Comparison of ENCODE assay signal across 27 cellular contexts in genomic region chr11:12756101-12756500, GRCh38.
DNase-seq lines count a peak whose midpoint lies in the region; ATAC-seq, FAIRE-seq and TF ChIP-seq lines count a peak whose summit lies in the region.
"Had no signal": no experiment of that assay in that cellular context is flagged by ENCODE, and none has a peak within 500 bp of the region (broad histone marks: within the 10 kb centered on the region; RNA-seq: fewer than 3 reads in every experiment).

No MANE protein-coding gene starts in this region.

- BruUV-seq in MCF 10A (replicated peaks; lab: Mats Ljungman, UMichigan) (no TSS peak), mammary epithelial cell (replicated peaks; lab: Mats Ljungman, UMichigan) (no TSS peak)

- H3K9me3 Mint-ChIP-seq in MCF 10A (ENCODE audit: unreplicated experiment): no peaks in the 10 kb centered on the region
- H3K9me3 Mint-ChIP-seq in activated CD4-positive, alpha-beta T cell treated with anti-CD3 and anti-CD28 coated beads, Interleukin-2, amount 10 ng/mL, durations not matched to agents 24 days and 14 days: no peaks in the 10 kb centered on the region
- H3K9me3 Mint-ChIP-seq: activated naive CD4-positive, alpha-beta T cell treated with anti-CD3 and anti-CD28 coated beads, Interleukin-2, amount 10 ng/mL, durations not matched to agents 7 days and 5 days; activated T-cell treated with anti-CD3 and anti-CD28 coated beads, Interleukin-2, amount 50 U/mL, for 4 hours; effector memory CD8-positive, alpha-beta T cell; natural killer cell treated with Interleukin-12 subunit alpha and Interleukin-12 subunit beta and Interleukin-15 and Interleukin-18, amount 100 ng/mL, for 72 hours had no signal

- H3K4me3 ChIP-seq in mammary epithelial cell (replicated peaks in 1 of 3; ENCODE audit: insufficient read depth in 1 of 3, low read depth in 2 of 3, low read length in 3 of 3) (no peak overlapping the region), skeletal muscle tissue (ENCODE audit: low read length in 3 of 3) (no peak overlapping the region)
- H3K4me3 ChIP-seq: BLaER1 treated with 17β-estradiol and CSF1 and Interleukin-3, amounts not matched to agents 10 nM and 100 nM; GM23248; skin epidermis; thyroid gland had no signal

- no peak overlapping the region for H3K9ac ChIP-seq in mammary epithelial cell (ENCODE audit: insufficient read depth, low read length)
- no peak overlapping the region for H3K9ac ChIP-seq in skeletal muscle tissue (ENCODE audit: low read depth in 1 of 3, low read length in 3 of 3)
- H3K9ac ChIP-seq: BLaER1 treated with 17β-estradiol and CSF1 and Interleukin-3, amounts not matched to agents 10 nM and 100 nM; GM23248; parathyroid adenoma had no signal

- H3K27ac ChIP-seq in mammary epithelial cell (ENCODE audit: insufficient read depth, low read depth, low read length) (no peak overlapping the region), skeletal muscle tissue (ENCODE audit: low read depth, low read length) (peak overlapping the region; percentile 2)
- H3K27ac ChIP-seq: BLaER1 treated with 17β-estradiol and CSF1 and Interleukin-3, amounts not matched to agents 10 nM and 100 nM; GM23248; parathyroid adenoma; skin epidermis; thyroid gland had no signal

- no peak overlapping the region for H3K4me3 Mint-ChIP-seq in MCF 10A (ENCODE audit: unreplicated experiment)
- no peak overlapping the region for H3K4me3 Mint-ChIP-seq in activated CD4-positive, alpha-beta T cell treated with anti-CD3 and anti-CD28 coated beads, Interleukin-2, amount 10 ng/mL, durations not matched to agents 24 days and 14 days
- H3K4me3 Mint-ChIP-seq: activated naive CD4-positive, alpha-beta T cell treated with anti-CD3 and anti-CD28 coated beads, Interleukin-2, amount 10 ng/mL, durations not matched to agents 7 days and 5 days; activated T-cell treated with anti-CD3 and anti-CD28 coated beads, Interleukin-2, amount 50 U/mL, for 4 hours; effector memory CD8-positive, alpha-beta T cell; natural killer cell treated with Interleukin-12 subunit alpha and Interleukin-12 subunit beta and Interleukin-15 and Interleukin-18, amount 100 ng/mL, for 72 hours had no signal

- H3K27me3 ChIP-seq in mammary epithelial cell (ENCODE audit: insufficient read depth, low read length): no peaks in the 10 kb centered on the region
- H3K27me3 ChIP-seq in skeletal muscle tissue (ENCODE audit: control insufficient read depth in 3 of 3, insufficient read depth in 3 of 3, low read length in 3 of 3): no peaks in the 10 kb centered on the region
- H3K27me3 ChIP-seq: thyroid gland had no signal

- TF ChIP-seq CTCF in MCF 10A (IDR thresholded peaks at IDR 0.05; ENCODE audit: unreplicated experiment) (no peak), mammary epithelial cell (conservative IDR thresholded peaks at IDR 0.05 in 1 of 2, IDR thresholded peaks at IDR 0.05 in 1 of 2; ENCODE audit: extremely low read depth in 1 of 2, insufficient read depth in 1 of 2, low read depth in 1 of 2, low read length in 2 of 2) (no peak)

- CTCF ChIA-PET in MCF 10A (lab: Yijun Ruan, JAX) (interaction anchor here (1.0 kb wide), 1 partner anchor 17 kb away, joined by 3 read pairs; no protein-coding TSS in a partner anchor), mammary epithelial cell (lab: Charles Lee; ENCODE audit: low non-redundant PET) (no interaction called here)

- FAIRE-seq in GM19239 (lab: Jason Lieb, UNC): no peak
- FAIRE-seq: GM12891 had no signal

- in situ Hi-C loops in mammary epithelial cell (cut with MboI; ENCODE audit: low sequenced_read_pairs in 2 of 2): no loop called here

- 85% methylated on average over 3 of the region's 3 CpGs for WGBS in mammary epithelial cell (ENCODE audit: low coverage, missing lambda C conversion rate)

- dilution Hi-C loops in mammary epithelial cell (cut with HindIII; ENCODE audit: low sequenced_read_pairs): no loop called here

- H3K36me3 ChIP-seq in mammary epithelial cell (ENCODE audit: insufficient read depth, low read length) (no peaks in the 10 kb centered on the region), skeletal muscle tissue (ENCODE audit: control insufficient read depth in 3 of 3, insufficient read depth in 3 of 3, low read length in 3 of 3) (no peaks in the 10 kb centered on the region)
- H3K36me3 ChIP-seq: BLaER1 treated with 17β-estradiol and CSF1 and Interleukin-3, amounts not matched to agents 10 nM and 100 nM; thyroid gland had no signal

- no peak overlapping the region for H2AFZ ChIP-seq in mammary epithelial cell (ENCODE audit: low read depth, low read length)
- H2AFZ ChIP-seq: GM23248, parathyroid adenoma had no signal

- peaks cover 18% of the 10 kb centered on the region for H3K36me3 Mint-ChIP-seq in MCF 10A (ENCODE audit: insufficient read depth, unreplicated experiment)
- no peaks in the 10 kb centered on the region for H3K36me3 Mint-ChIP-seq in activated CD4-positive, alpha-beta T cell treated with anti-CD3 and anti-CD28 coated beads, Interleukin-2, amount 10 ng/mL, durations not matched to agents 24 days and 14 days (ENCODE audit: low read depth)
- H3K36me3 Mint-ChIP-seq: activated naive CD4-positive, alpha-beta T cell treated with anti-CD3 and anti-CD28 coated beads, Interleukin-2, amount 10 ng/mL, durations not matched to agents 7 days and 5 days; natural killer cell treated with Interleukin-12 subunit alpha and Interleukin-12 subunit beta and Interleukin-15 and Interleukin-18, amount 100 ng/mL, for 72 hours had no signal

- no peaks in the 10 kb centered on the region for H3K27me3 Mint-ChIP-seq in MCF 10A (ENCODE audit: insufficient read depth, unreplicated experiment)
- peaks cover 23% of the 10 kb centered on the region for H3K27me3 Mint-ChIP-seq in activated CD4-positive, alpha-beta T cell treated with anti-CD3 and anti-CD28 coated beads, Interleukin-2, amount 10 ng/mL, durations not matched to agents 24 days and 14 days

- H3K4me1 ChIP-seq in mammary epithelial cell (ENCODE audit: insufficient read depth, low read length): peaks cover 35% of the 10 kb centered on the region
- peaks cover 41 to 64% (median 46%) of the 10 kb centered on the region in 3 donors for H3K4me1 ChIP-seq in skeletal muscle tissue (ENCODE audit: control insufficient read depth in 3 of 3, insufficient read depth in 3 of 3, low read length in 3 of 3)
- H3K4me1 ChIP-seq: BLaER1 treated with 17β-estradiol and CSF1 and Interleukin-3, amounts not matched to agents 10 nM and 100 nM had no signal

- POLR2A ChIA-PET in MCF 10A (lab: Yijun Ruan, JAX): interaction anchor here (1.4 to 4.6 kb wide), 3 partner anchors 10 to 54 kb away, joined by 6 to 41 read pairs (median 19); no protein-coding TSS in a partner anchor

- no peak overlapping the region for H3K4me2 ChIP-seq in mammary epithelial cell (ENCODE audit: insufficient read depth, low read depth, low read length)
- H3K4me2 ChIP-seq: BLaER1 treated with 17β-estradiol and CSF1 and Interleukin-3, amounts not matched to agents 10 nM and 100 nM had no signal

- H3K4me1 Mint-ChIP-seq in MCF 10A (ENCODE audit: insufficient read depth, unreplicated experiment): peaks cover 45% of the 10 kb centered on the region
- no peaks in the 10 kb centered on the region for H3K4me1 Mint-ChIP-seq in activated CD4-positive, alpha-beta T cell treated with anti-CD3 and anti-CD28 coated beads, Interleukin-2, amount 10 ng/mL, durations not matched to agents 24 days and 14 days
- H3K4me1 Mint-ChIP-seq: activated naive CD4-positive, alpha-beta T cell treated with anti-CD3 and anti-CD28 coated beads, Interleukin-2, amount 10 ng/mL, durations not matched to agents 7 days and 5 days had no signal

- H3K27ac Mint-ChIP-seq in MCF 10A (ENCODE audit: low read depth, unreplicated experiment): peak overlapping the region; percentile 92
- H3K27ac Mint-ChIP-seq in activated CD4-positive, alpha-beta T cell treated with anti-CD3 and anti-CD28 coated beads, Interleukin-2, amount 10 ng/mL, durations not matched to agents 24 days and 14 days: no peak overlapping the region
- H3K27ac Mint-ChIP-seq: activated naive CD4-positive, alpha-beta T cell treated with anti-CD3 and anti-CD28 coated beads, Interleukin-2, amount 10 ng/mL, durations not matched to agents 7 days and 5 days; effector memory CD8-positive, alpha-beta T cell; natural killer cell treated with Interleukin-12 subunit alpha and Interleukin-12 subunit beta and Interleukin-15 and Interleukin-18, amount 100 ng/mL, for 72 hours had no signal

- H3K9me3 ChIP-seq in mammary epithelial cell (replicated peaks; ENCODE audit: insufficient read depth, low read length) (no peaks in the 10 kb centered on the region), skeletal muscle tissue (ENCODE audit: control insufficient read depth in 3 of 3, low read length in 3 of 3) (no peaks in the 10 kb centered on the region)
- H3K9me3 ChIP-seq: BLaER1 treated with 17β-estradiol and CSF1 and Interleukin-3, amounts not matched to agents 10 nM and 100 nM; thyroid gland had no signal

- no peak for DNase-seq in MCF 10A (ENCODE audit: unreplicated experiment)
- DNase-seq in mammary epithelial cell: no peak
- peak; percentile 86 for DNase-seq in NCI-H1436 treated with DMSO at 0.1 percent for 48 hours (lab: John Stamatoyannopoulos, UW)
- no peak for DNase-seq in GM19239 (ENCODE audit: insufficient read length, low spot score)
- DNase-seq in activated CD4-positive, alpha-beta T cell treated with anti-CD3 and anti-CD28 coated beads for 4 hours: no peak
- DNase-seq in activated CD4-positive, alpha-beta T cell treated with anti-CD3 and anti-CD28 coated beads, Interleukin-2, amount 10 ng/mL, durations not matched to agents 24 days and 14 days: no peak
- DNase-seq: activated CD4-positive, CD25-positive, alpha-beta regulatory T cell; activated naive CD4-positive, alpha-beta T cell treated with anti-CD3 and anti-CD28 coated beads, Interleukin-2, amount 10 ng/mL, durations not matched to agents 7 days and 5 days; activated T-cell treated with anti-CD3 and anti-CD28 coated beads, Interleukin-2, amount 50 U/mL, for 4 hours; aorta; effector memory CD8-positive, alpha-beta T cell; KG1; left colon; mesendoderm; RPMI8226; stimulated activated CD4-positive, alpha-beta T cell treated with anti-CD3 and anti-CD28 coated beads, Interleukin-2, amount 100 ng/mL, for 48 hours; stimulated activated naive CD4-positive, alpha-beta T cell treated with Interleukin-2 at 50 U/mL for 16 hours; T1000; thyroid gland had no signal

- H3K79me2 ChIP-seq in mammary epithelial cell (ENCODE audit: insufficient read depth, low read length): peaks cover 99% of the 10 kb centered on the region

- intact Hi-C loops in MCF 10A (cut with micrococcal nuclease): no loop called here
- intact Hi-C loops in mammary epithelial cell (cut with micrococcal nuclease): loop anchor here (2.0 kb wide), 1 partner anchor 79 kb away; no protein-coding TSS in a partner anchor
- intact Hi-C loops in activated CD4-positive, alpha-beta T cell treated with anti-CD3 and anti-CD28 coated beads, Interleukin-2, amount 10 ng/mL, durations not matched to agents 24 days and 14 days (cut with micrococcal nuclease): no loop called here

- H4K20me1 ChIP-seq in mammary epithelial cell (ENCODE audit: insufficient read depth, low read length): no peaks in the 10 kb centered on the region
- H4K20me1 ChIP-seq: BLaER1 treated with 17β-estradiol and CSF1 and Interleukin-3, amounts not matched to agents 10 nM and 100 nM had no signal

- peak; percentile 12; the same call in 1 of the 3 replicates for ATAC-seq in SK-N-SH treated with all-trans-retinoic acid at 6 μM for 48 hours
- ATAC-seq: activated T-cell treated with anti-CD3 and anti-CD28 coated beads, Interleukin-2, amount 50 U/mL, for 4 hours; effector memory CD8-positive, alpha-beta T cell; left colon; natural killer cell treated with Interleukin-12 subunit alpha and Interleukin-12 subunit beta and Interleukin-15 and Interleukin-18, amount 100 ng/mL, for 72 hours had no signal
